1 cellular context compared by ENCODE assay signal in the genomic region with DNA sequence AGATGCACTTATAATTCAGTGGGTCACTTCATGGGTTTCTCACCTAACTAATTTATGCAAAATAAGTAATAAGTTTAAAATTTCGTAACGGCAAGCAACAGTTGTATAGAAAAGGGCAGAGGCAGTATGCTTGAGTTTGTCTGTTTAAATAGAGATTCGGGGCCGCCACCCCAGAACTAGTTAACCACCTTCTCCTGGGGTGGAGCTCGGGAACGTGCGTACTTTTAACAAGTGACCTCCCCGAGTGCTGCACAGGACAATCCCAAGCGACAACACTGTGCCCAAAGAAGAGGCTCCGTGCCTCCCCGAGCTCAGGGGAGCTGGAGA.
TF ChIP-seq lines count a peak whose summit lies in the region.

No MANE protein-coding gene starts in this region.

TF ChIP-seq in HEK293, 187 proteins besides CTCF, POLR2A, EP300 and RAD21 (continued from another document):
- TF ChIP-seq, protein P1, sequence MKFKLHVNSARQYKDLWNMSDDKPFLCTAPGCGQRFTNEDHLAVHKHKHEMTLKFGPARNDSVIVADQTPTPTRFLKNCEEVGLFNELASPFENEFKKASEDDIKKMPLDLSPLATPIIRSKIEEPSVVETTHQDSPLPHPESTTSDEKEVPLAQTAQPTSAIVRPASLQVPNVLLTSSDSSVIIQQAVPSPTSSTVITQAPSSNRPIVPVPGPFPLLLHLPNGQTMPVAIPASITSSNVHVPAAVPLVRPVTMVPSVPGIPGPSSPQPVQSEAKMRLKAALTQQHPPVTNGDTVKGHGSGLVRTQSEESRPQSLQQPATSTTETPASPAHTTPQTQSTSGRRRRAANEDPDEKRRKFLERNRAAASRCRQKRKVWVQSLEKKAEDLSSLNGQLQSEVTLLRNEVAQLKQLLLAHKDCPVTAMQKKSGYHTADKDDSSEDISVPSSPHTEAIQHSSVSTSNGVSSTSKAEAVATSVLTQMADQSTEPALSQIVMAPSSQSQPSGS (tag by site-specific recombination; IDR thresholded peaks at IDR 0.05; ENCODE audit: low read depth): no peak
- TF ChIP-seq, protein P2, sequence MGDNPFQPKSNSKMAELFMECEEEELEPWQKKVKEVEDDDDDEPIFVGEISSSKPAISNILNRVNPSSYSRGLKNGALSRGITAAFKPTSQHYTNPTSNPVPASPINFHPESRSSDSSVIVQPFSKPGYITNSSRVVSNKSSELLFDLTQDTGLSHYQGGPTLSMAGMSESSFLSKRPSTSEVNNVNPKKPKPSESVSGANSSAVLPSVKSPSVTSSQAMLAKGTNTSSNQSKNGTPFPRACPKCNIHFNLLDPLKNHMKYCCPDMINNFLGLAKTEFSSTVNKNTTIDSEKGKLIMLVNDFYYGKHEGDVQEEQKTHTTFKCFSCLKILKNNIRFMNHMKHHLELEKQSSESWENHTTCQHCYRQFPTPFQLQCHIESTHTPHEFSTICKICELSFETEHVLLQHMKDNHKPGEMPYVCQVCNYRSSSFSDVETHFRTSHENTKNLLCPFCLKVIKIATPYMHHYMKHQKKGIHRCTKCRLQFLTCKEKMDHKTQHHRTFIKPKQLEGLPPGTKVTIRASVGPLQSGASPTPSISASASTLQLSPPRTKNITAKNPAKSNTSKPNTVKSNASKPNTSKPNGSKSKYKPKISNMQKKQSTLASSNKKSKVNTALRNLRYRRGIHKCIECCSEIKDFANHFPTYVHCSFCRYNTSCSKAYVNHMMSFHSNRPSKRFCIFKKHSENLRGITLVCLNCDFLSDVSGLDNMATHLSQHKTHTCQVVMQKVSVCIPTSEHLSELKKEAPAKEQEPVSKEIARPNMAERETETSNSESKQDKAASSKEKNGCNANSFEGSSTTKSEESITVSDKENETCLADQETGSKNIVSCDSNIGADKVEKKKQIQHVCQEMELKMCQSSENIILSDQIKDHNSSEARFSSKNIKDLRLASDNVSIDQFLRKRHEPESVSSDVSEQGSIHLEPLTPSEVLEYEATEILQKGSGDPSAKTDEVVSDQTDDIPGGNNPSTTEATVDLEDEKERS (tag by site-specific recombination; IDR thresholded peaks at IDR 0.05): no peak
- TF ChIP-seq ZNF433 (tag by site-specific recombination; IDR thresholded peaks at IDR 0.05; ENCODE audit: low read depth): no peak
TF ChIP-seq in HEK293: peak in this region for 0.
